ENCODE assay signal across 8 cellular contexts in genomic region chr6:135496805-135497411, GRCh38. TPM values are rescaled to one million over a fixed set of nuclear protein-coding genes. Genes with fewer than 3 reads are reported as not detected.
DNase-seq lines count a peak whose midpoint lies in the region; ATAC-seq and TF ChIP-seq lines count a peak whose summit lies in the region.

No MANE protein-coding gene starts in this region.

- intact Hi-C loops in mammary epithelial cell (cut with micrococcal nuclease): loop anchor here (5.0 kb wide), 1 partner anchor 40 kb away; no protein-coding TSS in a partner anchor

- BruUV-seq in mammary epithelial cell (replicated peaks; lab: Mats Ljungman, UMichigan): TSS peak; percentile 39

- ATAC-seq in HG02610 (IDR thresholded peaks at IDR 0.05; ENCODE audit: unreplicated experiment): no peak
- no peak for ATAC-seq in GM18870 (IDR thresholded peaks at IDR 0.05; ENCODE audit: unreplicated experiment)

- peak overlapping the region; percentile 25 for H2AFZ ChIP-seq in ACC112 (ENCODE audit: low read length, unreplicated experiment)
- H2AFZ ChIP-seq in mammary epithelial cell (ENCODE audit: low read depth, low read length): peak overlapping the region; percentile 94

- peaks cover 31% of the 10 kb centered on the region for H3K79me2 ChIP-seq in ACC112 (ENCODE audit: control insufficient read depth, insufficient read depth, low read length, unreplicated experiment)
- H3K79me2 ChIP-seq in mammary epithelial cell (ENCODE audit: insufficient read depth, low read length): peaks cover 8% of the 10 kb centered on the region

- no peaks in the 10 kb centered on the region for H4K20me1 ChIP-seq in mammary epithelial cell (ENCODE audit: insufficient read depth, low read length)

- WGBS in HUES64: 6% methylated on average over 7 of the region's 9 CpGs
- WGBS in mammary epithelial cell (ENCODE audit: low coverage, missing lambda C conversion rate): 2% methylated on average over 6 of the region's 9 CpGs

- no peak for TF ChIP-seq CTCF in mammary epithelial cell (conservative IDR thresholded peaks at IDR 0.05 in 1 of 2, IDR thresholded peaks at IDR 0.05 in 1 of 2; ENCODE audit: extremely low read depth in 1 of 2, insufficient read depth in 1 of 2, low read depth in 1 of 2, low read length in 2 of 2)

- peaks cover 7% of the 10 kb centered on the region; the same call in 1 of the 2 replicates for H3K36me3 ChIP-seq in ACC112 (ENCODE audit: insufficient read depth, low read length)
- H3K36me3 ChIP-seq in HUES64 (ENCODE audit: insufficient read depth, low read length): 0 out of 2 replicates have a peak, but pooled peaks cover 6% of the 10 kb centered on the region
- no peaks in the 10 kb centered on the region for H3K36me3 ChIP-seq in mammary epithelial cell (ENCODE audit: insufficient read depth, low read length)

- H3K27ac ChIP-seq in ACC112 (ENCODE audit: low read depth, low read length) (peak overlapping the region; percentile 95), HUES64 (ENCODE audit: low read depth, low read length) (peak overlapping the region; percentile 44; the same call in 1 of the 2 replicates), mammary epithelial cell (ENCODE audit: insufficient read depth, low read depth, low read length) (peak overlapping the region; percentile 99)

- CTCF ChIA-PET in mammary epithelial cell (lab: Charles Lee; ENCODE audit: low non-redundant PET): interaction anchor here (0.5 kb wide), 1 partner anchor 416 kb away, joined by 5 read pairs; no protein-coding TSS in a partner anchor

- in situ Hi-C loops in mammary epithelial cell (cut with MboI; ENCODE audit: low sequenced_read_pairs in 2 of 2): no loop called here

- dilution Hi-C loops in mammary epithelial cell (cut with HindIII; ENCODE audit: low sequenced_read_pairs): no loop called here

- H3K9me3 ChIP-seq in HUES64 (ENCODE audit: insufficient read depth, low read depth, low read length) (no peaks in the 10 kb centered on the region), mammary epithelial cell (replicated peaks; ENCODE audit: insufficient read depth, low read length) (no peaks in the 10 kb centered on the region)

- H3K27me3 ChIP-seq in ACC112 (ENCODE audit: insufficient read depth, low read length): no peaks in the 10 kb centered on the region
- H3K27me3 ChIP-seq in HUES64 (ENCODE audit: insufficient read depth, low read length): no peaks in the 10 kb centered on the region
- H3K27me3 ChIP-seq in mammary epithelial cell (ENCODE audit: insufficient read depth, low read length): no peaks in the 10 kb centered on the region

- H3K4me2 ChIP-seq in mammary epithelial cell (ENCODE audit: insufficient read depth, low read depth, low read length): peak overlapping the region; percentile 86

- H3K4me1 ChIP-seq in ACC112 (ENCODE audit: control insufficient read depth, insufficient read depth, low read length, unreplicated experiment) (peaks cover 19% of the 10 kb centered on the region), HUES64 (ENCODE audit: insufficient read depth, low read length) (peaks cover 12% of the 10 kb centered on the region; the same call in 1 of the 2 replicates), mammary epithelial cell (ENCODE audit: insufficient read depth, low read length) (peaks cover 10% of the 10 kb centered on the region)

- DNase-seq in mammary epithelial cell (no peak), midbrain (lab: John Stamatoyannopoulos, UW) (peak; percentile 19), glomerular visceral epithelial cell (ENCODE audit: extremely low spot score) (no peak)
- no peak for DNase-seq in stimulated activated naive CD4-positive, alpha-beta T cell (lab: John Stamatoyannopoulos, UW)

- H3K4me3 ChIP-seq in ACC112 (ENCODE audit: low read depth, low read length) (peak overlapping the region; percentile 76), HUES64 (ENCODE audit: low read length) (peak overlapping the region; percentile 83), mammary epithelial cell (replicated peaks in 1 of 3; ENCODE audit: insufficient read depth in 1 of 3, low read depth in 2 of 3, low read length in 3 of 3) (peak overlapping the region; percentile 79 to 99 (median 99))

- peak overlapping the region; percentile 87 for H3K9ac ChIP-seq in HUES64 (ENCODE audit: low read depth, low read length)
- peak overlapping the region; percentile 100 for H3K9ac ChIP-seq in mammary epithelial cell (ENCODE audit: insufficient read depth, low read length)

RNA-seq across cellular contexts. Expression of gene AHI1, which starts 0.6 kb away (rescaled TPM):
- polyA plus RNA-seq in HUES64 (2013, experiment 1 of 2): 8.2 TPM
- polyA plus RNA-seq in HUES64 (2013, experiment 2 of 2): 9.3 TPM
- total RNA-seq in mammary epithelial cell: 10 to 100 TPM in 1 of 2 donors, 1 to 10 TPM in 1; 7.7 to 13.2 TPM
- 4.8 TPM for polyA plus RNA-seq in mammary epithelial cell
- polyA minus RNA-seq in mammary epithelial cell: 5.0 TPM

Comparison
In these comparisons a context has a peak if more than half of its experiments do, and no peak if none do; other contexts are left out.
1. H3K27ac ChIP-seq: peak in every context shown above with its lines; median percentile 99 in mammary epithelial cell; 95 in ACC112; 44 in HUES64.